ENCODE assay signal across 17 cellular contexts in genomic region chr3:4849136-4849535, GRCh38.
DNase-seq lines count a peak whose midpoint lies in the region; ATAC-seq and TF ChIP-seq lines count a peak whose summit lies in the region.
"Had no signal": no experiment of that assay in that cellular context is flagged by ENCODE, and none has a peak within 500 bp of the region (broad histone marks: within the 10 kb centered on the region; RNA-seq: fewer than 3 reads in every experiment).

No MANE protein-coding gene starts in this region.

- H3K4me3 Mint-ChIP-seq in stimulated activated naive CD8-positive, alpha-beta T cell treated with anti-CD3 and anti-CD28 coated beads, Interleukin-15, Interleukin-2, amounts not matched to agents 100 ng/mL and 50 ng/mL, for 24 hours, result peak overlapping the region; percentile 67
- no peak overlapping the region for H3K4me3 Mint-ChIP-seq in activated T-helper 2 cell treated with anti-CD3 and anti-CD28 coated beads, Interferon-gamma antibody, Interleukin-2, Interleukin-4, amounts not matched to agents 10 μg/mL and 5 μg/mL and 100 μg/mL, durations not matched to agents 14 hours and 24 hours and 36 hours (ENCODE audit: low read depth)
- H3K4me3 Mint-ChIP-seq in mesothelial cell of epicardium, result no peak overlapping the region
- peak overlapping the region; percentile 3 for H3K4me3 Mint-ChIP-seq in type B pancreatic cell
- H3K4me3 Mint-ChIP-seq: GM23338 had no signal

- intact Hi-C loops in activated T-helper 2 cell treated with anti-CD3 and anti-CD28 coated beads, Interferon-gamma antibody, Interleukin-2, Interleukin-4, amounts not matched to agents 10 μg/mL and 5 μg/mL and 100 μg/mL, durations not matched to agents 14 hours and 24 hours and 36 hours (cut with micrococcal nuclease), result loop anchor here (2.0 to 10.0 kb wide), 3 partner anchors 126 to 354 kb away; partner anchors contain the start of gene ITPR1

- H3K4me1 Mint-ChIP-seq in stimulated activated naive CD8-positive, alpha-beta T cell treated with anti-CD3 and anti-CD28 coated beads, Interleukin-15, Interleukin-2, amounts not matched to agents 100 ng/mL and 50 ng/mL, for 24 hours (ENCODE audit: low read depth), result peaks cover 98% of the 10 kb centered on the region
- H3K4me1 Mint-ChIP-seq in activated T-helper 2 cell treated with anti-CD3 and anti-CD28 coated beads, Interferon-gamma antibody, Interleukin-2, Interleukin-4, amounts not matched to agents 10 μg/mL and 5 μg/mL and 100 μg/mL, durations not matched to agents 14 hours and 24 hours and 36 hours (ENCODE audit: low read depth), result peaks cover 85% of the 10 kb centered on the region
- H3K4me1 Mint-ChIP-seq in mesothelial cell of epicardium (peaks cover 46% of the 10 kb centered on the region), type B pancreatic cell (ENCODE audit: unreplicated experiment) (peaks cover 30% of the 10 kb centered on the region)

- H3K27me3 Mint-ChIP-seq in stimulated activated naive CD8-positive, alpha-beta T cell treated with anti-CD3 and anti-CD28 coated beads, Interleukin-15, Interleukin-2, amounts not matched to agents 100 ng/mL and 50 ng/mL, for 24 hours, result no peaks in the 10 kb centered on the region
- H3K27me3 Mint-ChIP-seq in activated T-helper 2 cell treated with anti-CD3 and anti-CD28 coated beads, Interferon-gamma antibody, Interleukin-2, Interleukin-4, amounts not matched to agents 10 μg/mL and 5 μg/mL and 100 μg/mL, durations not matched to agents 14 hours and 24 hours and 36 hours (ENCODE audit: low read depth), result no peaks in the 10 kb centered on the region
- H3K27me3 Mint-ChIP-seq in mesothelial cell of epicardium (ENCODE audit: low read depth) (no peaks in the 10 kb centered on the region), type B pancreatic cell (no peaks in the 10 kb centered on the region)

- DNase-seq in stimulated activated naive CD8-positive, alpha-beta T cell treated with anti-CD3 and anti-CD28 coated beads, Interleukin-15, Interleukin-2, amounts not matched to agents 100 U/mL and 50 U/mL, for 24 hours, result no peak
- DNase-seq in activated T-helper 2 cell treated with anti-CD3 and anti-CD28 coated beads, Interferon-gamma antibody, Interleukin-2, Interleukin-4, amounts not matched to agents 10 μg/mL and 5 μg/mL and 100 μg/mL, durations not matched to agents 14 hours and 24 hours and 36 hours (ENCODE audit: low spot score), result no peak
- DNase-seq in mesothelial cell of epicardium (ENCODE audit: low spot score in 2 of 2, unreplicated experiment in 2 of 2), result no peak
- DNase-seq in type B pancreatic cell (ENCODE audit: extremely low spot score, unreplicated experiment), result no peak
- DNase-seq in effector CD4-positive, alpha-beta T cell, result no peak
- no peak for DNase-seq in A172 (ENCODE audit: low spot score)
- DNase-seq in activated CD4-positive, CD25-positive, alpha-beta regulatory T cell (lab: John Stamatoyannopoulos, UW), result no peak
- DNase-seq: activated CD4-positive, CD25-positive, alpha-beta regulatory T cell treated with anti-CD3 and anti-CD28 coated beads, Interleukin-2, amount 50 U/mL, for 72 hours; IMR-90; NCI-H187 treated with DMSO at 0.1 percent for 48 hours; ovary; stimulated activated CD4-positive, alpha-beta T cell treated with anti-CD3 and anti-CD28 coated beads, Interleukin-2, amount 100 ng/mL, for 48 hours; thyroid gland had no signal

- peak overlapping the region; percentile 99 for H3K27ac Mint-ChIP-seq in stimulated activated naive CD8-positive, alpha-beta T cell treated with anti-CD3 and anti-CD28 coated beads, Interleukin-15, Interleukin-2, amounts not matched to agents 100 ng/mL and 50 ng/mL, for 24 hours
- H3K27ac Mint-ChIP-seq in activated T-helper 2 cell treated with anti-CD3 and anti-CD28 coated beads, Interferon-gamma antibody, Interleukin-2, Interleukin-4, amounts not matched to agents 10 μg/mL and 5 μg/mL and 100 μg/mL, durations not matched to agents 14 hours and 24 hours and 36 hours, result peak overlapping the region; percentile 97
- H3K27ac Mint-ChIP-seq in mesothelial cell of epicardium (peak overlapping the region; percentile 8), type B pancreatic cell (peak overlapping the region; percentile 12)
- H3K27ac Mint-ChIP-seq: GM23338 had no signal

- peaks cover 41% of the 10 kb centered on the region for H3K36me3 Mint-ChIP-seq in stimulated activated naive CD8-positive, alpha-beta T cell treated with anti-CD3 and anti-CD28 coated beads, Interleukin-15, Interleukin-2, amounts not matched to agents 100 ng/mL and 50 ng/mL, for 24 hours (ENCODE audit: low read depth)
- H3K36me3 Mint-ChIP-seq in activated T-helper 2 cell treated with anti-CD3 and anti-CD28 coated beads, Interferon-gamma antibody, Interleukin-2, Interleukin-4, amounts not matched to agents 10 μg/mL and 5 μg/mL and 100 μg/mL, durations not matched to agents 14 hours and 24 hours and 36 hours (ENCODE audit: low read depth), result peaks cover 54% of the 10 kb centered on the region
- H3K36me3 Mint-ChIP-seq in mesothelial cell of epicardium, result no peaks in the 10 kb centered on the region
- no peaks in the 10 kb centered on the region for H3K36me3 Mint-ChIP-seq in type B pancreatic cell

- H3K9me3 Mint-ChIP-seq in stimulated activated naive CD8-positive, alpha-beta T cell treated with anti-CD3 and anti-CD28 coated beads, Interleukin-15, Interleukin-2, amounts not matched to agents 100 ng/mL and 50 ng/mL, for 24 hours, result no peaks in the 10 kb centered on the region
- H3K9me3 Mint-ChIP-seq in activated T-helper 2 cell treated with anti-CD3 and anti-CD28 coated beads, Interferon-gamma antibody, Interleukin-2, Interleukin-4, amounts not matched to agents 10 μg/mL and 5 μg/mL and 100 μg/mL, durations not matched to agents 14 hours and 24 hours and 36 hours, result no peaks in the 10 kb centered on the region
- H3K9me3 Mint-ChIP-seq in mesothelial cell of epicardium (no peaks in the 10 kb centered on the region), type B pancreatic cell (peaks cover 5% of the 10 kb centered on the region)
- H3K9me3 Mint-ChIP-seq: GM23338 had no signal

- TF ChIP-seq CTCF in mesothelial cell of epicardium (IDR thresholded peaks at IDR 0.05; ENCODE audit: unreplicated experiment) (no peak), type B pancreatic cell (conservative IDR thresholded peaks at IDR 0.05) (no peak)

- no peak for ATAC-seq in stimulated activated naive CD8-positive, alpha-beta T cell treated with anti-CD3 and anti-CD28 coated beads, Interleukin-15, Interleukin-2, amounts not matched to agents 100 U/mL and 50 U/mL, for 24 hours
- ATAC-seq: gastroesophageal sphincter, GM23338, left lobe of liver had no signal

Comparison
In these comparisons a context has a peak if more than half of its experiments do, and no peak if none do; other contexts are left out.
1. H3K27ac Mint-ChIP-seq: peak in every context shown above with its lines; median percentile 99 in stimulated activated naive CD8-positive, alpha-beta T cell treated with anti-CD3 and anti-CD28 coated beads, Interleukin-15, Interleukin-2, amounts not matched to agents 100 ng/mL and 50 ng/mL, for 24 hours; 97 in activated T-helper 2 cell treated with anti-CD3 and anti-CD28 coated beads, Interferon-gamma antibody, Interleukin-2, Interleukin-4, amounts not matched to agents 10 μg/mL and 5 μg/mL and 100 μg/mL, durations not matched to agents 14 hours and 24 hours and 36 hours; 12 in type B pancreatic cell; 8 in mesothelial cell of epicardium.
2. H3K4me3 Mint-ChIP-seq: peak in stimulated activated naive CD8-positive, alpha-beta T cell treated with anti-CD3 and anti-CD28 coated beads, Interleukin-15, Interleukin-2, amounts not matched to agents 100 ng/mL and 50 ng/mL, for 24 hours (single experiment) and type B pancreatic cell (single experiment); none in activated T-helper 2 cell treated with anti-CD3 and anti-CD28 coated beads, Interferon-gamma antibody, Interleukin-2, Interleukin-4, amounts not matched to agents 10 μg/mL and 5 μg/mL and 100 μg/mL, durations not matched to agents 14 hours and 24 hours and 36 hours (single experiment) and mesothelial cell of epicardium (single experiment).